ENCODE assay signal across 9 cellular contexts in the genomic region with DNA sequence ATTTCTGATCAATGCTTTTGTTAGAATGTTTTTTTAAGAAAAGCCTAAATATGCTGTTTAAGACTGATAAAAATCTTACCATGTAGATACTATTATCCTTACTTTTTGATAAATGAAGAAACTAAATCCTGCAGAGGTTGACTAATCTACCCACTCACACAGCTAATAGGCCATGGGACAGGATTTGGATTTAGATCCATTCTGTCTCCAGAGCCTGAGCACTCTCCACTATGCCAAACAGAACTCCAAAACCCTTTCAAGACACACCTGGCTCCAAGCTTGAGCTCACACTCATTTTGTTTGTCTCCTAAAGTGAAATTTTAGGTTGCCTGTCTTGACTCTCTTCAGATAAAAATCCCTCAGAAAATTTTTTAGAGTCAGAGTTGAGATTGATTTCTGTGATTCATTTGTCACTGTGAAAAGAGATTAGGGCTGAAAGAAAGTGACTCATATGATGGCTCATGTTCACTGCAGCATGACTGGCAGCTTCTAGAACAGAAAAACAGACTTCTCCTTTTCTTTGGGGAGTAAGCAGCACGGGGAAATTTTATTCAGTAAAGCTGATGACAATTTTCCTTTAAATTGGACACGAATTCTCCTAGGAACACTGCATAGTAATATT.
DNase-seq lines count a peak whose midpoint lies in the region; ATAC-seq and TF ChIP-seq lines count a peak whose summit lies in the region.
"Had no signal": no experiment of that assay in that cellular context is flagged by ENCODE, and none has a peak within 500 bp of the region (broad histone marks: within the 10 kb centered on the region; RNA-seq: fewer than 3 reads in every experiment).

No MANE protein-coding gene starts in this region.

- CTCF ChIA-PET in CD4-positive, alpha-beta T cell (lab: Charles Lee): no interaction called here

- no peaks in the 10 kb centered on the region for H3K4me1 Mint-ChIP-seq in CD4-positive, alpha-beta T cell (ENCODE audit: low read depth)
- no peaks in the 10 kb centered on the region for H3K4me1 Mint-ChIP-seq in stimulated activated naive CD8-positive, alpha-beta T cell treated with anti-CD3 and anti-CD28 coated beads, Interleukin-15, amount 100 ng/mL, for 72 hours

- no peak overlapping the region for H3K27ac Mint-ChIP-seq in CD4-positive, alpha-beta T cell
- no peak overlapping the region for H3K27ac Mint-ChIP-seq in stimulated activated naive CD8-positive, alpha-beta T cell treated with anti-CD3 and anti-CD28 coated beads, Interleukin-15, amount 100 ng/mL, for 72 hours
- H3K27ac Mint-ChIP-seq: stimulated activated naive CD8-positive, alpha-beta T cell treated with anti-CD3 and anti-CD28 coated beads, Interleukin-15, Interleukin-2, amounts not matched to agents 100 ng/mL and 50 ng/mL, for 24 hours had no signal

- no peaks in the 10 kb centered on the region for H3K27me3 Mint-ChIP-seq in CD4-positive, alpha-beta T cell
- no peaks in the 10 kb centered on the region for H3K27me3 Mint-ChIP-seq in stimulated activated naive CD8-positive, alpha-beta T cell treated with anti-CD3 and anti-CD28 coated beads, Interleukin-15, amount 100 ng/mL, for 72 hours
- H3K27me3 Mint-ChIP-seq: stimulated activated naive CD8-positive, alpha-beta T cell treated with anti-CD3 and anti-CD28 coated beads, Interleukin-15, Interleukin-2, amounts not matched to agents 100 ng/mL and 50 ng/mL, for 24 hours had no signal

- peaks cover 17% of the 10 kb centered on the region for H3K4me1 ChIP-seq in foreskin keratinocyte

- ATAC-seq in GM18873 (IDR thresholded peaks at IDR 0.05; ENCODE audit: low FRiP score, unreplicated experiment) (peak; percentile 84), HG02763 (IDR thresholded peaks at IDR 0.05; ENCODE audit: unreplicated experiment) (peak; percentile 88), foreskin keratinocyte (peak; percentile 97)
- ATAC-seq in CD4-positive, alpha-beta T cell (ENCODE audit: poor library complexity): no peak
- ATAC-seq in stimulated activated naive CD8-positive, alpha-beta T cell treated with anti-CD3 and anti-CD28 coated beads, Interleukin-15, amount 100 ng/mL, for 72 hours: no peak

- POLR2A ChIA-PET in CD4-positive, alpha-beta T cell (lab: Charles Lee): no interaction called here

- DNase-seq in NCI-H524 (lab: John Stamatoyannopoulos, UW) (peak; percentile 31 to 78), foreskin keratinocyte (peak; percentile 45 to 75), CD1c-positive myeloid dendritic cell (ENCODE audit: extremely low spot score) (no peak), HuH-7.5 (ENCODE audit: low spot score) (no peak)
- no peak for DNase-seq in CD4-positive, alpha-beta T cell
- DNase-seq in stimulated activated naive CD8-positive, alpha-beta T cell treated with anti-CD3 and anti-CD28 coated beads, Interleukin-15, amount 100 ng/mL, for 72 hours: no peak

- H3K4me3 Mint-ChIP-seq in CD4-positive, alpha-beta T cell: no peak overlapping the region
- no peak overlapping the region for H3K4me3 Mint-ChIP-seq in stimulated activated naive CD8-positive, alpha-beta T cell treated with anti-CD3 and anti-CD28 coated beads, Interleukin-15, amount 100 ng/mL, for 72 hours
- H3K4me3 Mint-ChIP-seq: stimulated activated naive CD8-positive, alpha-beta T cell treated with anti-CD3 and anti-CD28 coated beads, Interleukin-15, Interleukin-2, amounts not matched to agents 100 ng/mL and 50 ng/mL, for 24 hours had no signal

- TF ChIP-seq CTCF in foreskin keratinocyte (conservative IDR thresholded peaks at IDR 0.05): no peak
- no peak for TF ChIP-seq CTCF in CD4-positive, alpha-beta T cell (IDR thresholded peaks at IDR 0.05)

- no peaks in the 10 kb centered on the region for H3K9me3 ChIP-seq in CD4-positive, alpha-beta T cell (ENCODE audit: control insufficient read depth, low read length)

- H3K27ac ChIP-seq in foreskin keratinocyte: peak overlapping the region; percentile 58
- no peak overlapping the region for H3K27ac ChIP-seq in CD4-positive, alpha-beta T cell (ENCODE audit: low read depth, low read length)

- intact Hi-C loops in CD4-positive, alpha-beta T cell (cut with DNase I, micrococcal nuclease): no loop called here

- H3K9me3 Mint-ChIP-seq in CD4-positive, alpha-beta T cell: no peaks in the 10 kb centered on the region
- no peaks in the 10 kb centered on the region for H3K9me3 Mint-ChIP-seq in stimulated activated naive CD8-positive, alpha-beta T cell treated with anti-CD3 and anti-CD28 coated beads, Interleukin-15, amount 100 ng/mL, for 72 hours
- H3K9me3 Mint-ChIP-seq: stimulated activated naive CD8-positive, alpha-beta T cell treated with anti-CD3 and anti-CD28 coated beads, Interleukin-15, Interleukin-2, amounts not matched to agents 100 ng/mL and 50 ng/mL, for 24 hours had no signal

- no peaks in the 10 kb centered on the region for H3K27me3 ChIP-seq in foreskin keratinocyte
- H3K27me3 ChIP-seq in CD4-positive, alpha-beta T cell (ENCODE audit: control insufficient read depth, insufficient read depth, low read length): no peaks in the 10 kb centered on the region

- no peaks in the 10 kb centered on the region for H3K36me3 Mint-ChIP-seq in CD4-positive, alpha-beta T cell (ENCODE audit: low read depth)

Comparison
In these comparisons a context has a peak if more than half of its experiments do, and no peak if none do; other contexts are left out.
1. ATAC-seq: peak in GM18873 (single experiment), HG02763 (single experiment) and foreskin keratinocyte (single experiment); none in CD4-positive, alpha-beta T cell (single experiment) and stimulated activated naive CD8-positive, alpha-beta T cell treated with anti-CD3 and anti-CD28 coated beads, Interleukin-15, amount 100 ng/mL, for 72 hours (single experiment).
2. DNase-seq: peak in NCI-H524 (2 of 2) and foreskin keratinocyte (2 of 2); none in CD4-positive, alpha-beta T cell (0 of 10), CD1c-positive myeloid dendritic cell (single experiment), stimulated activated naive CD8-positive, alpha-beta T cell treated with anti-CD3 and anti-CD28 coated beads, Interleukin-15, amount 100 ng/mL, for 72 hours (0 of 2) and HuH-7.5 (single experiment).